Comparison of ENCODE assay signal across 30 cellular contexts in the genomic region with DNA sequence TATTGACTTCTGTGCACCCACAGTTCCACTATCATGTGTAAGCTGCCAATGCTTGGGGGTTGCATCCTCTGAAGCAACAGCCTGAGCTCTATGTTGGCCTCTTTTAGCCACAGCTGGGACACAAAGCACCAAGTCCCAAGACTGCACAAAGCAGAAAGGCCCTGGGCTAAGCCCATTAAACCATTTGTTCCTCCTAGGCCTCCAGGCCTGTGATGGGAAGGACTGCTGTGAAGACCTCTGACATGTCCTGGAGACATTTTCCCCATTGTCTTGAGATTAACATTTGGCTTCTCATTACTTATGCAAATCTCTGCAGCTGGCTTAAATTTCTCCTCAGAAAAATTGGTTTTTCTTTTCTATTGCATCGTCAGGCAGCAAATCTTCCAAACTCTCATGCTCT.
"Had no signal": no experiment of that assay in that cellular context is flagged by ENCODE, and none has a peak within 500 bp of the region (broad histone marks: within the 10 kb centered on the region; RNA-seq: fewer than 3 reads in every experiment).

No MANE protein-coding gene starts in this region.

- H3K4me2 ChIP-seq: PC-9 had no signal

- H3K27ac ChIP-seq: brain microvascular endothelial cell, PC-9, RWPE1, VCaP had no signal

- ATAC-seq: activated CD8-positive, alpha-beta memory T cell treated with anti-CD3 and anti-CD28 coated beads, Interleukin-2, amount 10 ng/mL, durations not matched to agents 7 days and 5 days; Right ventricle myocardium inferior; SK-N-SH treated with all-trans-retinoic acid at 6 μM for 48 hours; T-cell had no signal

- FAIRE-seq: RCC 7860 had no signal

- DNase-seq: activated CD4-positive, alpha-beta memory T cell treated with anti-CD3 and anti-CD28 coated beads, Interleukin-2, amount 10 ng/mL, durations not matched to agents 7 days and 5 days; activated CD4-positive, alpha-beta T cell treated with anti-CD3 and anti-CD28 coated beads for 1 hour; activated CD4-positive, alpha-beta T cell treated with anti-CD3 and anti-CD28 coated beads for 48 hours; activated CD4-positive, CD25-positive, alpha-beta regulatory T cell; activated CD8-positive, alpha-beta memory T cell treated with anti-CD3 and anti-CD28 coated beads for 24 hours; activated CD8-positive, alpha-beta memory T cell treated with anti-CD3 and anti-CD28 coated beads, Interleukin-2, amount 10 ng/mL, durations not matched to agents 7 days and 5 days; activated CD8-positive, alpha-beta memory T cell treated with anti-CD3 and anti-CD28 coated beads, Interleukin-2, amount 50 U/mL, for 48 hours; activated effector memory CD4-positive, alpha-beta T cell treated with Interleukin-2 at 50 U/mL for 16 hours; activated naive CD4-positive, alpha-beta T cell treated with anti-CD3 and anti-CD28 coated beads, Interleukin-2, amount 10 ng/mL, durations not matched to agents 7 days and 5 days; activated T-cell treated with anti-CD3 and anti-CD28 coated beads, Interleukin-2, amount 50 U/mL, for 48 hours; amniotic stem cell; aorta; brain microvascular endothelial cell; central memory CD4-positive, alpha-beta T cell; NCI-H1105; NCI-H1417 treated with DMSO at 0.1 percent for 48 hours; NCI-H187 treated with DMSO at 0.1 percent for 48 hours; NCI-H2081; NCI-H345; NCI-H524 treated with DMSO at 0.1 percent for 48 hours; PC-9; SIG-M5; T-cell; T-helper 2 cell; T-helper 9 cell had no signal

- H3K4me3 ChIP-seq: PC-9 had no signal

- H2AFZ ChIP-seq: PC-9 had no signal

- H3K36me3 ChIP-seq: brain microvascular endothelial cell had no signal

- H3K27me3 ChIP-seq: brain microvascular endothelial cell had no signal
